9 cellular contexts compared by ENCODE assay signal in the genomic region with DNA sequence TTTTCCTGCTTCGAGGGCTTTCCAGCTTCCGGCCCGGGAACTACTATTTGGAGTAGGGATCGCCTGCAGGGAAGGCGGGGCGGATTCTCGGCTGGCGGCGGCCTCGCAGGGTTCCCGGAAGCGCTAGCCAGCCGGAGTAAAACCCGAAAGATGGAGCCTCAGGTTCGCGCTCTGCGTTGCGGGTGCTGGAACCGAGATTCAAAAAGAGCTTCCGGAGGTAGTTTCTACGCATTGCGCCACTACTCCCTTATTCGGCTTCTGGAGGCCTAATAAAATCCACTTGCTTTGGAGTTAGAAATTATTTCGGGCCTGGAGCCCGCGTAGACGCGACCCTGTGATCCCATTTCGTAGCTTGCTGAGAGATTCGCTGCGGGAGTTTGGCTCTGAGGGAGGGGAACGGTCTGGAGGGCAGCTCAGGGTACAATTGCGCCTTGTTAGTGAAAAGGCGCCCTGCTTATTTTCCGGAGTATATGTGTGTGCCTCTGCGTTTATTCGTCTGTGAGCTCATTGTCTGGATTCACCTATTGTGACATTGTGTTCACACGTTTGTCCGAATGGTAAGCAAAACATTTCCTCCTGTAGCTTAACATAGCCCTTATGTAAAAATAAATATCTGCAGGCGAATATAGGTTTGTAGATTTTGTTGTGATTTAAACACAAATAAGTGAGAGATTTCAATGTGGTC. TPM values are rescaled to one million over a fixed set of nuclear protein-coding genes. Genes with fewer than 3 reads are reported as not detected.
DNase-seq lines count a peak whose midpoint lies in the region; ATAC-seq and TF ChIP-seq lines count a peak whose summit lies in the region.
"Had no signal": no experiment of that assay in that cellular context is flagged by ENCODE, and none has a peak within 500 bp of the region (broad histone marks: within the 10 kb centered on the region; RNA-seq: fewer than 3 reads in every experiment).

No MANE protein-coding gene starts in this region.

- H3K27ac Mint-ChIP-seq in T-cell, result no peak overlapping the region

- ATAC-seq in T-cell (replicated peaks in 1 of 4), result no peak
- no peak for ATAC-seq in GM18498 (IDR thresholded peaks at IDR 0.05; ENCODE audit: unreplicated experiment)

- H3K4me2 ChIP-seq in mammary epithelial cell (ENCODE audit: insufficient read depth, low read depth, low read length), result no peak overlapping the region

- DNase-seq in mammary epithelial cell (no peak), breast epithelium (ENCODE audit: low spot score in 2 of 2) (no peak), T-cell (peak in 4 of 34 experiments; percentile 14 to 30 (median 23)), transverse colon (peak; percentile 32), NCI-H1694 treated with DMSO at 0.1 percent for 48 hours (lab: John Stamatoyannopoulos, UW) (no peak), RWPE1 (ENCODE audit: low spot score) (no peak)

- H3K27me3 ChIP-seq in mammary epithelial cell (ENCODE audit: insufficient read depth, low read length) (peaks cover 85% of the 10 kb centered on the region), breast epithelium (peaks cover 12 to 100% of the 10 kb centered on the region in 2 donors), iPS-18a (ENCODE audit: control insufficient read depth, insufficient read depth, low read length) (peaks cover 100% of the 10 kb centered on the region), transverse colon (peaks cover 100% of the 10 kb centered on the region)

- WGBS in mammary epithelial cell (ENCODE audit: low coverage, missing lambda C conversion rate), result 22% methylated on average over 32 of the region's 40 CpGs
- WGBS in transverse colon (ENCODE audit: low coverage in 1 of 2), 2 donors, result 11 to 15% methylated on average over 4 to 40 of the region's 40 CpGs

- H3K9me3 ChIP-seq in mammary epithelial cell (replicated peaks; ENCODE audit: insufficient read depth, low read length) (no peaks in the 10 kb centered on the region), breast epithelium (no peaks in the 10 kb centered on the region), iPS-18a (ENCODE audit: control insufficient read depth, low read depth, low read length) (no peaks in the 10 kb centered on the region), transverse colon (no peaks in the 10 kb centered on the region)

- BruUV-seq in mammary epithelial cell (replicated peaks; lab: Mats Ljungman, UMichigan), result no TSS peak

- dilution Hi-C loops in mammary epithelial cell (cut with HindIII; ENCODE audit: low sequenced_read_pairs), result no loop called here

- H4K20me1 ChIP-seq in mammary epithelial cell (ENCODE audit: insufficient read depth, low read length), result no peaks in the 10 kb centered on the region

- peaks cover 77 to 95% of the 10 kb centered on the region in 2 donors for H3K27me3 Mint-ChIP-seq in T-cell

- H3K9ac ChIP-seq in mammary epithelial cell (ENCODE audit: insufficient read depth, low read length), result no peak overlapping the region
- H3K9ac ChIP-seq in iPS-18a (ENCODE audit: low read length), result no peak overlapping the region

- H3K9me3 Mint-ChIP-seq in T-cell, result no peaks in the 10 kb centered on the region

- in situ Hi-C loops in mammary epithelial cell (cut with MboI; ENCODE audit: low sequenced_read_pairs in 2 of 2), result loop anchor here in 1 of 2 donors (10.0 to 25.0 kb wide), 2 partner anchors 71 to 314 kb away; no protein-coding TSS in a partner anchor
- in situ Hi-C loops in transverse colon (cut with MboI; ENCODE audit: low pct_ligation_motif_present in 1 of 4, low pct_unique_long_range_greater_than_20kb in 1 of 4, low sequenced_read_pairs in 3 of 4), result no loop called here

- peak overlapping the region; percentile 57 to 78 (median 63) for H3K4me3 Mint-ChIP-seq in T-cell

- H3K27ac ChIP-seq in mammary epithelial cell (ENCODE audit: insufficient read depth, low read depth, low read length) (no peak overlapping the region), breast epithelium (no peak overlapping the region), iPS-18a (ENCODE audit: low read length) (no peak overlapping the region), transverse colon (peak overlapping the region in 1 of 4 donors; percentile 61), RWPE1 (no peak overlapping the region)

- peaks cover 43 to 63% (median 45%) of the 10 kb centered on the region in 3 donors for H3K4me1 Mint-ChIP-seq in T-cell

- H3K4me3 ChIP-seq in mammary epithelial cell (replicated peaks in 1 of 3; ENCODE audit: insufficient read depth in 1 of 3, low read depth in 2 of 3, low read length in 3 of 3), result no peak overlapping the region
- no peak overlapping the region for H3K4me3 ChIP-seq in breast epithelium
- H3K4me3 ChIP-seq in iPS-18a (ENCODE audit: low read length), result peak overlapping the region; percentile 25
- peak overlapping the region in 2 of 4 donors; percentile 25 to 45 for H3K4me3 ChIP-seq in transverse colon

- no peaks in the 10 kb centered on the region for H3K79me2 ChIP-seq in mammary epithelial cell (ENCODE audit: insufficient read depth, low read length)

- H3K4me1 ChIP-seq in mammary epithelial cell (ENCODE audit: insufficient read depth, low read length) (no peaks in the 10 kb centered on the region), breast epithelium (no peaks in the 10 kb centered on the region), iPS-18a (ENCODE audit: control insufficient read depth, low read depth, low read length) (peaks cover 22% of the 10 kb centered on the region), transverse colon (peaks cover 19 to 50% (median 42%) of the 10 kb centered on the region in 4 donors)

- POLR2A ChIA-PET in T-cell (lab: Charles Lee), result interaction anchor here in 1 of 2 donors (0.7 kb wide), 1 partner anchor 109 kb away, joined by 3 read pairs; a partner anchor contains a TSS
- POLR2A ChIA-PET in RWPE1 (lab: Yijun Ruan, JAX; ENCODE audit: low non-redundant PET), result no interaction called here

- TF ChIP-seq EP300 in transverse colon (IDR thresholded peaks at IDR 0.05; ENCODE audit: low read depth), result no peak

- H3K36me3 ChIP-seq in mammary epithelial cell (ENCODE audit: insufficient read depth, low read length), result no peaks in the 10 kb centered on the region
- no peaks in the 10 kb centered on the region for H3K36me3 ChIP-seq in breast epithelium
- H3K36me3 ChIP-seq in iPS-18a (ENCODE audit: control insufficient read depth, low read depth, low read length), result no peaks in the 10 kb centered on the region
- no peaks in the 10 kb centered on the region for H3K36me3 ChIP-seq in transverse colon

- intact Hi-C loops in mammary epithelial cell (cut with micrococcal nuclease) (loop anchor here (1.0 to 2.0 kb wide), 4 partner anchors 53 to 309 kb away; no protein-coding TSS in a partner anchor), breast epithelium (cut with DNase I; ENCODE audit: low total_unique reads) (loop anchor here (5.0 kb wide), 1 partner anchor 671 kb away; no protein-coding TSS in a partner anchor), transverse colon (cut with DNase I; ENCODE audit: low total_unique reads) (loop anchor here (10.0 kb wide), 2 partner anchors 151 to 281 kb away; no protein-coding TSS in a partner anchor)

- peak overlapping the region; percentile 40 for H2AFZ ChIP-seq in mammary epithelial cell (ENCODE audit: low read depth, low read length)

- no peak for TF ChIP-seq POLR2A in breast epithelium (IDR thresholded peaks at IDR 0.05)
- no peak for TF ChIP-seq POLR2A in transverse colon (IDR thresholded peaks at IDR 0.05)

- TF ChIP-seq CTCF in mammary epithelial cell (conservative IDR thresholded peaks at IDR 0.05 in 1 of 2, IDR thresholded peaks at IDR 0.05 in 1 of 2; ENCODE audit: extremely low read depth in 1 of 2, insufficient read depth in 1 of 2, low read depth in 1 of 2, low read length in 2 of 2) (no peak), breast epithelium (IDR thresholded peaks at IDR 0.05) (no peak), transverse colon (IDR thresholded peaks at IDR 0.05) (no peak), RWPE1 (conservative IDR thresholded peaks at IDR 0.05; ENCODE audit: low read depth) (no peak)

- CTCF ChIA-PET in mammary epithelial cell (lab: Charles Lee; ENCODE audit: low non-redundant PET) (interaction anchor here (0.5 to 0.9 kb wide), 5 partner anchors 67 to 1545 kb away, joined by 3 to 6 read pairs (median 3); no protein-coding TSS in a partner anchor), T-cell (lab: Charles Lee) (interaction anchor here (0.6 to 2.6 kb wide), 12 partner anchors 8 to 160 kb away, joined by 3 to 15 read pairs (median 4); no protein-coding TSS in a partner anchor), RWPE1 (lab: Yijun Ruan, JAX) (interaction anchor here (0.6 to 3.1 kb wide), 16 partner anchors 11 to 488 kb away, joined by 3 to 36 read pairs (median 6); no protein-coding TSS in a partner anchor)

- H3K36me3 Mint-ChIP-seq in T-cell, result no peaks in the 10 kb centered on the region

RNA-seq across cellular contexts. Expression of a gene that starts 0.7 kb away (rescaled TPM):
- total RNA-seq in mammary epithelial cell (not detected), breast epithelium (not detected), T-cell (not detected), transverse colon (1 to 10 TPM in 1 of 4 donors, not detected in 3; 4.1 TPM)
- polyA plus RNA-seq in mammary epithelial cell, result not detected
- polyA minus RNA-seq in mammary epithelial cell, result not detected
- total RNA-seq: lower leg skin had no signal

RNA-seq across cellular contexts. Expression of a gene that starts 1.4 kb away (rescaled TPM):
- total RNA-seq in mammary epithelial cell (not detected), breast epithelium (not detected), T-cell (not detected), transverse colon (1 to 10 TPM in 1 of 4 donors, not detected in 3; 4.4 TPM)
- not detected for polyA plus RNA-seq in mammary epithelial cell
- not detected for polyA minus RNA-seq in mammary epithelial cell
- total RNA-seq: lower leg skin had no signal

RNA-seq across cellular contexts. Expression of a gene that starts 4.9 kb away (rescaled TPM):
- total RNA-seq in mammary epithelial cell, result not detected
- 0.01 TPM for polyA plus RNA-seq in mammary epithelial cell
- polyA minus RNA-seq in mammary epithelial cell, result not detected
- total RNA-seq in breast epithelium, result under 1 TPM in 1 of 3 donors, not detected in 2; 0.16 TPM
- under 1 TPM in 1 of 5 donors, not detected in 4; 0.13 TPM for total RNA-seq in T-cell
- total RNA-seq in transverse colon, result 1 to 10 TPM; 1.2 to 5.7 (median 3.5) TPM
